In the genomic region with DNA sequence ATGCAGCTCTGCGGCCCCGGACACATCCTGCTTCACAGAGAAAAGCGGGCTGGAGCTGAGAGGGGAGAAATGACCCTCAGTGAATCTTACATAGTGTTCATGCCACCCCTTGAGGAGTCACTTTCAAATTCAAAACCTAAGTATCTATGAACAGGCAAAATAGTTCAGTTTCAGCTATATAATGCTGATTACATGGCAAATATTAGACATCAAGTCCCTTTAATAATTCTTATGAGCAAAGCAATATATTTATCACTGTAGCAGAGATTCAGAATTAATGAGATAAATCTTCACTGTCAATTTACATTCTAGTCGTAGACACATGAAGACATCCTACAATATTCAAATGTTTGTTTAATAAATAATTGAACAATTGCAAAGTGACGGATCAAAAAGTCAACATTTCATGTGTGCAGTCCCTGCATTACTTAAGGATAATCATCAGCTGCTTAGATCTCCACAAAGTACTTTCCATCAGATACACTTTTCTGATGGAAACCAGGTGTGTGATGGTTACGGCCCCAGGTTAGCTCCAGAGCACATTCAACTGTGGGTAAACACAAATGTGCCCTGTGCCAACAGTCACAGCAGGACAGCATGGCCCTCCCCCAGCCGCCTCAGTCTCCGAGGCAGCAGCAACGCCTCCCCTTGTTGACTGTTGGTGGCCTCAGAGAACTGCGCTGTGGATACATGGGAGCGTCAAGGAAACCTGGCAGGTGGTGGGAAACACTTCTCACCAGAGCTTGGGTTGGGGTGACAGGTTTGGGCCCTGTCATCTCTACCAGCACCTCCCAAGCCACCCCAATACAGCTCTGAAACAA, we compare ENCODE assay signal across 9 cellular contexts. TPM values are rescaled to one million over a fixed set of nuclear protein-coding genes. Genes with fewer than 3 reads are reported as not detected.
DNase-seq lines count a peak whose midpoint lies in the region; ATAC-seq and TF ChIP-seq lines count a peak whose summit lies in the region.
"Had no signal": no experiment of that assay in that cellular context is flagged by ENCODE, and none has a peak within 500 bp of the region (broad histone marks: within the 10 kb centered on the region; RNA-seq: fewer than 3 reads in every experiment).

No MANE protein-coding gene starts in this region.

- H3K27ac Mint-ChIP-seq in glutamatergic neuron (ENCODE audit: unreplicated experiment): no peak overlapping the region
- H3K27ac Mint-ChIP-seq: activated naive CD4-positive, alpha-beta T cell treated with anti-CD3 and anti-CD28 coated beads, Interleukin-2, amount 10 ng/mL, durations not matched to agents 7 days and 5 days had no signal

- DNase-seq in GM23248 (no peak), NCI-H345 treated with DMSO at 0.1 percent for 48 hours (lab: John Stamatoyannopoulos, UW; ENCODE audit: unreplicated experiment) (peak; percentile 83), glutamatergic neuron (no peak), smooth muscle cell (lab: John Stamatoyannopoulos, UW; ENCODE audit: unreplicated experiment) (no peak), GOT3 (lab: John Stamatoyannopoulos, UW) (no peak)
- DNase-seq: activated naive CD4-positive, alpha-beta T cell treated with anti-CD3 and anti-CD28 coated beads, Interleukin-2, amount 10 ng/mL, durations not matched to agents 7 days and 5 days had no signal

- H3K9me3 Mint-ChIP-seq in glutamatergic neuron (ENCODE audit: unreplicated experiment): peaks cover 3% of the 10 kb centered on the region
- H3K9me3 Mint-ChIP-seq: activated naive CD4-positive, alpha-beta T cell treated with anti-CD3 and anti-CD28 coated beads, Interleukin-2, amount 10 ng/mL, durations not matched to agents 7 days and 5 days had no signal

- H3K4me1 Mint-ChIP-seq in glutamatergic neuron (ENCODE audit: low read depth, unreplicated experiment): peaks cover 7% of the 10 kb centered on the region

- WGBS in GM23248 (ENCODE audit: low coverage in 1 of 2, low lambda C conversion rate in 2 of 2, missing lambda C conversion rate in 2 of 2), 2 experiments: 24 to 29% methylated on average over 11 of the region's 11 CpGs
- 55% methylated on average over 11 of the region's 11 CpGs for WGBS in smooth muscle cell (ENCODE audit: low lambda C conversion rate)

- no peaks in the 10 kb centered on the region for H3K9me3 ChIP-seq in GM23248 (ENCODE audit: low read depth)
- H3K9me3 ChIP-seq in smooth muscle cell (replicated peaks; ENCODE audit: low read depth): no peaks in the 10 kb centered on the region

- H3K36me3 ChIP-seq in GM23248 (ENCODE audit: low read depth) (no peaks in the 10 kb centered on the region), smooth muscle cell (ENCODE audit: low read depth) (no peaks in the 10 kb centered on the region)

- H3K9ac ChIP-seq in GM23248: no peak overlapping the region
- H3K9ac ChIP-seq in smooth muscle cell (ENCODE audit: low read depth): no peak overlapping the region

- no peaks in the 10 kb centered on the region for H3K36me3 Mint-ChIP-seq in glutamatergic neuron (ENCODE audit: unreplicated experiment)
- H3K36me3 Mint-ChIP-seq: activated naive CD4-positive, alpha-beta T cell treated with anti-CD3 and anti-CD28 coated beads, Interleukin-2, amount 10 ng/mL, durations not matched to agents 7 days and 5 days had no signal

- H3K4me3 Mint-ChIP-seq in glutamatergic neuron (ENCODE audit: unreplicated experiment): peak overlapping the region; percentile 15
- H3K4me3 Mint-ChIP-seq: activated naive CD4-positive, alpha-beta T cell treated with anti-CD3 and anti-CD28 coated beads, Interleukin-2, amount 10 ng/mL, durations not matched to agents 7 days and 5 days had no signal

- no peaks in the 10 kb centered on the region for H3K4me1 ChIP-seq in GM23248 (ENCODE audit: insufficient read depth)
- peaks cover 9% of the 10 kb centered on the region for H3K4me1 ChIP-seq in smooth muscle cell (ENCODE audit: low read depth)

- peaks cover 56% of the 10 kb centered on the region for H3K27me3 ChIP-seq in GM23248 (replicated peaks; ENCODE audit: insufficient read depth)
- peaks cover 70% of the 10 kb centered on the region for H3K27me3 ChIP-seq in smooth muscle cell (ENCODE audit: low read depth)

- H3K27ac ChIP-seq in GM23248 (no peak overlapping the region), smooth muscle cell (ENCODE audit: low read depth) (no peak overlapping the region)

- peak overlapping the region; percentile 63; the same call in 1 of the 2 replicates for H2AFZ ChIP-seq in GM23248
- no peak overlapping the region for H2AFZ ChIP-seq in smooth muscle cell (ENCODE audit: low read depth)

- in situ Hi-C loops in GM23248 (cut with MboI): no loop called here

- H4K20me1 ChIP-seq in GM23248 (ENCODE audit: insufficient read depth): no peaks in the 10 kb centered on the region
- no peaks in the 10 kb centered on the region for H4K20me1 ChIP-seq in smooth muscle cell (ENCODE audit: low read depth)

- H3K79me2 ChIP-seq in GM23248 (ENCODE audit: insufficient read depth): no peaks in the 10 kb centered on the region
- H3K79me2 ChIP-seq in smooth muscle cell (ENCODE audit: low read depth): no peaks in the 10 kb centered on the region

- H3K9me2 ChIP-seq in GM23248 (ENCODE audit: insufficient read depth): no peaks in the 10 kb centered on the region

- ATAC-seq in GM19035 (IDR thresholded peaks at IDR 0.05; ENCODE audit: unreplicated experiment): no peak
- ATAC-seq in HG02571 (IDR thresholded peaks at IDR 0.05; ENCODE audit: unreplicated experiment): no peak

- H3F3A ChIP-seq in GM23248 (ENCODE audit: insufficient read depth) (no peaks in the 10 kb centered on the region), smooth muscle cell (ENCODE audit: low read depth) (no peaks in the 10 kb centered on the region)

- H3K4me2 ChIP-seq in GM23248 (ENCODE audit: unreplicated experiment): peak overlapping the region; percentile 20
- H3K4me2 ChIP-seq in smooth muscle cell: peak overlapping the region; percentile 92

- H3K4me3 ChIP-seq in GM23248 (no peak overlapping the region; the same call in 1 of the 2 replicates), smooth muscle cell (peak overlapping the region; percentile 50)

- TF ChIP-seq CTCF in glutamatergic neuron (IDR thresholded peaks at IDR 0.05; ENCODE audit: partially characterized antibody, unreplicated experiment): no peak
- no peak for TF ChIP-seq CTCF in smooth muscle cell (IDR thresholded peaks at IDR 0.05; ENCODE audit: borderline replicate concordance, insufficient read depth, poor library complexity, severe bottlenecking)

- peaks cover 10% of the 10 kb centered on the region for H3K27me3 Mint-ChIP-seq in glutamatergic neuron (ENCODE audit: unreplicated experiment)

RNA-seq across cellular contexts. Expression of gene PRR18, which starts 0.8 kb away (rescaled TPM):
- not detected in 2 replicates for total RNA-seq in GM23248 (2014; rRNA removed; shearing (Covaris generic))
- polyA plus RNA-seq in GM23248 (2016; fragmentation: Nextera tagmentation; extraction: Ambion mirVana) (not detected in 2 replicates), smooth muscle cell (not detected in 2 replicates)
- total RNA-seq in glutamatergic neuron (ENCODE audit: unreplicated experiment) (not detected), smooth muscle cell (0.40 TPM in 1 of 2 replicates, not detected in the other)
- total RNA-seq: lung microvascular endothelial cell had no signal

RNA-seq across cellular contexts. Expression of gene SFT2D1, which starts 33.4 kb away (rescaled TPM):
- 51.4 and 75.4 TPM in 2 replicates for total RNA-seq in GM23248 (2014; rRNA removed; shearing (Covaris generic))
- polyA plus RNA-seq in GM23248 (2016; fragmentation: Nextera tagmentation; extraction: Ambion mirVana) (103 and 115 TPM in 2 replicates), smooth muscle cell (81.2 and 82.3 TPM in 2 replicates)
- total RNA-seq in glutamatergic neuron (ENCODE audit: unreplicated experiment) (23.5 TPM), smooth muscle cell (50.3 and 59.9 TPM in 2 replicates)
